Comparison of ENCODE assay signal across 15 cellular contexts in genomic region chr17:47884427-47884740, GRCh38. TPM values are rescaled to one million over a fixed set of nuclear protein-coding genes. Genes with fewer than 3 reads are reported as not detected.
"Had no signal": no experiment of that assay in that cellular context is flagged by ENCODE, and none has a peak within 500 bp of the region (broad histone marks: within the 10 kb centered on the region; RNA-seq: fewer than 3 reads in every experiment).

No MANE protein-coding gene starts in this region.

- DNase-seq: activated CD4-positive, alpha-beta memory T cell treated with anti-CD3 and anti-CD28 coated beads for 36 hours; activated naive CD8-positive, alpha-beta T cell treated with anti-CD3 and anti-CD28 coated beads, Interleukin-2, amount 10 ng/mL, durations not matched to agents 7 days and 5 days; activated T-cell treated with anti-CD3 and anti-CD28 coated beads, Interleukin-2, amount 50 U/mL, for 72 hours; anterior cingulate cortex; glutamatergic neuron; nucleus accumbens; stimulated activated CD4-positive, alpha-beta T cell treated with anti-CD3 and anti-CD28 coated beads, Interleukin-4, amount 100 ng/mL, for 4 hours; stimulated activated naive CD8-positive, alpha-beta T cell treated with anti-CD3 and anti-CD28 coated beads, Interleukin-15, amount 100 ng/mL, for 72 hours; T-helper 2 cell had no signal

- H3K27me3 Mint-ChIP-seq: stimulated activated naive CD8-positive, alpha-beta T cell treated with anti-CD3 and anti-CD28 coated beads, Interleukin-15, amount 100 ng/mL, for 72 hours had no signal

- FAIRE-seq: TTC549 had no signal

- H3K27ac ChIP-seq: esophagus muscularis mucosa, thoracic aorta, vagina had no signal

- H3K4me3 Mint-ChIP-seq: activated CD4-positive, alpha-beta memory T cell treated with anti-CD3 and anti-CD28 coated beads for 36 hours; activated naive CD8-positive, alpha-beta T cell treated with anti-CD3 and anti-CD28 coated beads, Interleukin-2, amount 10 ng/mL, durations not matched to agents 7 days and 5 days; activated T-cell treated with anti-CD3 and anti-CD28 coated beads, Interleukin-2, amount 50 U/mL, for 72 hours; stimulated activated naive CD8-positive, alpha-beta T cell treated with anti-CD3 and anti-CD28 coated beads, Interleukin-15, amount 100 ng/mL, for 72 hours had no signal

- H3K9me3 ChIP-seq: esophagus muscularis mucosa, thoracic aorta, vagina had no signal

- ATAC-seq: activated CD4-positive, CD25-positive, alpha-beta regulatory T cell treated with anti-CD3 and anti-CD28 coated beads, Interleukin-2, amount 50 U/mL, for 24 hours; activated T-cell treated with anti-CD3 and anti-CD28 coated beads, Interleukin-2, amount 50 U/mL, for 72 hours; stimulated activated naive CD8-positive, alpha-beta T cell treated with anti-CD3 and anti-CD28 coated beads, Interleukin-15, amount 100 ng/mL, for 72 hours had no signal

- H3K36me3 Mint-ChIP-seq: activated CD4-positive, alpha-beta memory T cell treated with anti-CD3 and anti-CD28 coated beads for 36 hours; activated naive CD8-positive, alpha-beta T cell treated with anti-CD3 and anti-CD28 coated beads, Interleukin-2, amount 10 ng/mL, durations not matched to agents 7 days and 5 days had no signal

- H3K4me3 ChIP-seq: esophagus muscularis mucosa, thoracic aorta, vagina had no signal

- H3K9me3 Mint-ChIP-seq: activated CD4-positive, alpha-beta memory T cell treated with anti-CD3 and anti-CD28 coated beads for 36 hours; activated naive CD8-positive, alpha-beta T cell treated with anti-CD3 and anti-CD28 coated beads, Interleukin-2, amount 10 ng/mL, durations not matched to agents 7 days and 5 days; activated T-cell treated with anti-CD3 and anti-CD28 coated beads, Interleukin-2, amount 50 U/mL, for 72 hours; stimulated activated naive CD8-positive, alpha-beta T cell treated with anti-CD3 and anti-CD28 coated beads, Interleukin-15, amount 100 ng/mL, for 72 hours had no signal

- H3K36me3 ChIP-seq: esophagus muscularis mucosa, thoracic aorta, vagina had no signal

- H3K27me3 ChIP-seq: vagina had no signal

- H3K27ac Mint-ChIP-seq: activated CD4-positive, alpha-beta memory T cell treated with anti-CD3 and anti-CD28 coated beads for 36 hours; activated T-cell treated with anti-CD3 and anti-CD28 coated beads, Interleukin-2, amount 50 U/mL, for 72 hours had no signal

RNA-seq across cellular contexts. Expression of gene SP6, which starts 33.4 kb away (rescaled TPM):
- total RNA-seq: thoracic aorta had no signal

RNA-seq across cellular contexts. Expression of gene LRRC46, which starts 52.9 kb away (rescaled TPM):
- total RNA-seq: cerebellum, vagina had no signal
